ENCODE assay signal across 1 cellular context in the genomic region with DNA sequence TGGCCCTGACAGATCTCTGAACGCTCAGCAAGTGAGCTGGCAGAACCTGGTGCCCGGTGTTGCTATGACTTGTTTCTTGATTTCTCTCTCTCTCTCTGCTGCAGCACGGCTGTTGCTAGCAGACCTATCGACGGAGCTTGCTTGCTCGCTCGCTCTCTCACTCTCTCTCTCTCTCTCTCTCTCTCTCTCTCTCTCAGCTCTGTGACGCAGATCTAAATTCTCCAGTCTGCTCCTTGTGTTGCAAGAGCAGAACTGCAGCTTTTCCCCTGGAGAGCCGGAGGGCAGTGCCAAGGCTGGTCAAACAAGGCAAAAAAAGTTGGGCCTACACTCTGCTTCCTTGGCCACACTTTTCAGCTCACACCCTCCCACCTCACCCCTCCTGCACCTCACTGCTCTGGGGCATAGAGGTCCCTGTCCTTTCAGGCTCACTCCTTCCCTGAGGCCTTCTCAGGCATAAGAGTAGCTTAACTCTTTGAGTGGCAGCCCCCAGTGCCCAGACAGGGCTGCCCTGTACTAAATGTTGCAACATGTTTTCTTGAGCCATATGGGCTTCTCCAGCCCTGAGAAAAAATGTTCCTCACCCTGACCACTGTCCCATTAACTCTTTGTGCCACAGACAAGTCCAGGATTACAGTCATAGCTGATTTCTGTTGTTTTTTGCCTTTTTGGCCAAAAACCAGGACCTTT.
TF ChIP-seq lines count a peak whose summit lies in the region.

No MANE protein-coding gene starts in this region.

TF ChIP-seq in HepG2, 621 proteins besides CTCF, POLR2A, EP300 and RAD21 (continued from another document):
- TF ChIP-seq, protein P1, sequence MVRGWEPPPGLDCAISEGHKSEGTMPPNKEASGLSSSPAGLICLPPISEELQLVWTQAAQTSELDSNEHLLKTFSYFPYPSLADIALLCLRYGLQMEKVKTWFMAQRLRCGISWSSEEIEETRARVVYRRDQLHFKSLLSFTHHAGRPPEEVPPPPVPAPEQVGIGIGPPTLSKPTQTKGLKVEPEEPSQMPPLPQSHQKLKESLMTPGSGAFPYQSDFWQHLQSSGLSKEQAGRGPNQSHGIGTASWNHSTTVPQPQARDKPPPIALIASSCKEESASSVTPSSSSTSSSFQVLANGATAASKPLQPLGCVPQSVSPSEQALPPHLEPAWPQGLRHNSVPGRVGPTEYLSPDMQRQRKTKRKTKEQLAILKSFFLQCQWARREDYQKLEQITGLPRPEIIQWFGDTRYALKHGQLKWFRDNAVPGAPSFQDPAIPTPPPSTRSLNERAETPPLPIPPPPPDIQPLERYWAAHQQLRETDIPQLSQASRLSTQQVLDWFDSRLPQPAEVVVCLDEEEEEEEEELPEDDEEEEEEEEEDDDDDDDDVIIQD (CRISPR knock-in tag; IDR thresholded peaks at IDR 0.05; ENCODE audit: low read depth): no peak
- TF ChIP-seq ZNF605 (CRISPR knock-in tag; IDR thresholded peaks at IDR 0.05) (no peak), MED1 (CRISPR knock-in tag; IDR thresholded peaks at IDR 0.05) (peak; percentile 56), FOXA1 (IDR thresholded peaks at IDR 0.05) (no peak), FOXA1 (CRISPR knock-in tag; IDR thresholded peaks at IDR 0.05) (0 out of 2 replicates have a peak, but pooled peaks have one; percentile 37), GTF2F1 (IDR thresholded peaks at IDR 0.05; ENCODE audit: low read length) (no peak), RXRB (CRISPR knock-in tag; IDR thresholded peaks at IDR 0.05; ENCODE audit: borderline replicate concordance) (peak; percentile 52; the same call in 1 of the 2 replicates), MYC (CRISPR knock-in tag; IDR thresholded peaks at IDR 0.05; ENCODE audit: borderline replicate concordance) (0 out of 2 replicates have a peak, but pooled peaks have one; percentile 34), CREB1 (IDR thresholded peaks at IDR 0.05) (peak; percentile 82), CREB1 (CRISPR knock-in tag; IDR thresholded peaks at IDR 0.05) (peak; percentile 85), ZMYM4 (CRISPR knock-in tag; IDR thresholded peaks at IDR 0.05) (peak; percentile 57), BRD4 (CRISPR knock-in tag; IDR thresholded peaks at IDR 0.05) (0 out of 2 replicates have a peak, but pooled peaks have one; percentile 37), ZNF546 (CRISPR knock-in tag; conservative IDR thresholded peaks at IDR 0.05) (no peak), ZSCAN25 (CRISPR knock-in tag; IDR thresholded peaks at IDR 0.05) (peak; percentile 96), TSC22D2 (CRISPR knock-in tag; IDR thresholded peaks at IDR 0.05; ENCODE audit: borderline replicate concordance) (no peak), NR2F6 (IDR thresholded peaks at IDR 0.05) (no peak), NR2F6 (CRISPR knock-in tag; IDR thresholded peaks at IDR 0.05) (peak; percentile 35; the same call in 1 of the 2 replicates), KDM4B (CRISPR knock-in tag; IDR thresholded peaks at IDR 0.05) (no peak), HDAC2 (CRISPR knock-in tag; IDR thresholded peaks at IDR 0.05) (peak; percentile 55; the same call in 1 of the 2 replicates), YEATS4 (CRISPR knock-in tag; IDR thresholded peaks at IDR 0.05; ENCODE audit: borderline replicate concordance) (peak; percentile 61; the same call in 1 of the 2 replicates), TARDBP (CRISPR knock-in tag; IDR thresholded peaks at IDR 0.05) (peak; percentile 65; the same call in 1 of the 2 replicates), LCORL (IDR thresholded peaks at IDR 0.05) (no peak), LCORL (CRISPR knock-in tag; IDR thresholded peaks at IDR 0.05) (0 out of 2 replicates have a peak, but pooled peaks have one; percentile 30), POLR2G (IDR thresholded peaks at IDR 0.05; ENCODE audit: low read depth, low read length) (no peak), GATAD2A (CRISPR knock-in tag; IDR thresholded peaks at IDR 0.05) (peak; percentile 73; the same call in 1 of the 2 replicates), PCBP1 (IDR thresholded peaks at IDR 0.05; ENCODE audit: borderline replicate concordance, low read depth, low read length) (peak; percentile 94; the same call in 1 of the 2 replicates), GABPA (IDR thresholded peaks at IDR 0.05; ENCODE audit: low read depth, low read length) (no peak), GABPA (CRISPR knock-in tag; IDR thresholded peaks at IDR 0.05; ENCODE audit: low read depth) (no peak)
- TF ChIP-seq, protein P2, sequence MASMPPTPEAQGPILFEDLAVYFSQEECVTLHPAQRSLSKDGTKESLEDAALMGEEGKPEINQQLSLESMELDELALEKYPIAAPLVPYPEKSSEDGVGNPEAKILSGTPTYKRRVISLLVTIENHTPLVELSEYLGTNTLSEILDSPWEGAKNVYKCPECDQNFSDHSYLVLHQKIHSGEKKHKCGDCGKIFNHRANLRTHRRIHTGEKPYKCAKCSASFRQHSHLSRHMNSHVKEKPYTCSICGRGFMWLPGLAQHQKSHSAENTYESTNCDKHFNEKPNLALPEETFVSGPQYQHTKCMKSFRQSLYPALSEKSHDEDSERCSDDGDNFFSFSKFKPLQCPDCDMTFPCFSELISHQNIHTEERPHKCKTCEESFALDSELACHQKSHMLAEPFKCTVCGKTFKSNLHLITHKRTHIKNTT (CRISPR knock-in tag; IDR thresholded peaks at IDR 0.05): no peak
- TF ChIP-seq, protein P3, sequence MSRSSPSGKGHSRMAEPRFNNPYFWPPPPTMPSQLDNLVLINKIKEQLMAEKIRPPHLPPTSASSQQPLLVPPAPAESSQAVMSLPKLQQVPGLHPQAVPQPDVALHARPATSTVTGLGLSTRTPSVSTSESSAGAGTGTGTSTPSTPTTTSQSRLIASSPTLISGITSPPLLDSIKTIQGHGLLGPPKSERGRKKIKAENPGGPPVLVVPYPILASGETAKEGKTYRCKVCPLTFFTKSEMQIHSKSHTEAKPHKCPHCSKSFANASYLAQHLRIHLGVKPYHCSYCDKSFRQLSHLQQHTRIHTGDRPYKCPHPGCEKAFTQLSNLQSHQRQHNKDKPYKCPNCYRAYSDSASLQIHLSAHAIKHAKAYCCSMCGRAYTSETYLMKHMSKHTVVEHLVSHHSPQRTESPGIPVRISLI (CRISPR knock-in tag; IDR thresholded peaks at IDR 0.05; ENCODE audit: borderline replicate concordance): no peak
- TF ChIP-seq, protein P4, sequence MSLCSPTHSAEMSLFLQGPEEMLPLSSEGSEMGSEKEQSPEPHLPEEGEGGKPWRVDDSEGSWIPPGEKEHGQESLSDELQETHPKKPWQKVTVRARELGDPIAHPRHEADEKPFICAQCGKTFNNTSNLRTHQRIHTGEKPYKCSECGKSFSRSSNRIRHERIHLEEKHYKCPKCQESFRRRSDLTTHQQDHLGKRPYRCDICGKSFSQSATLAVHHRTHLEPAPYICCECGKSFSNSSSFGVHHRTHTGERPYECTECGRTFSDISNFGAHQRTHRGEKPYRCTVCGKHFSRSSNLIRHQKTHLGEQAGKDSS (CRISPR knock-in tag; IDR thresholded peaks at IDR 0.05; ENCODE audit: borderline replicate concordance, low read depth): peak; percentile 75; the same call in 1 of the 2 replicates
- TF ChIP-seq, protein P5, sequence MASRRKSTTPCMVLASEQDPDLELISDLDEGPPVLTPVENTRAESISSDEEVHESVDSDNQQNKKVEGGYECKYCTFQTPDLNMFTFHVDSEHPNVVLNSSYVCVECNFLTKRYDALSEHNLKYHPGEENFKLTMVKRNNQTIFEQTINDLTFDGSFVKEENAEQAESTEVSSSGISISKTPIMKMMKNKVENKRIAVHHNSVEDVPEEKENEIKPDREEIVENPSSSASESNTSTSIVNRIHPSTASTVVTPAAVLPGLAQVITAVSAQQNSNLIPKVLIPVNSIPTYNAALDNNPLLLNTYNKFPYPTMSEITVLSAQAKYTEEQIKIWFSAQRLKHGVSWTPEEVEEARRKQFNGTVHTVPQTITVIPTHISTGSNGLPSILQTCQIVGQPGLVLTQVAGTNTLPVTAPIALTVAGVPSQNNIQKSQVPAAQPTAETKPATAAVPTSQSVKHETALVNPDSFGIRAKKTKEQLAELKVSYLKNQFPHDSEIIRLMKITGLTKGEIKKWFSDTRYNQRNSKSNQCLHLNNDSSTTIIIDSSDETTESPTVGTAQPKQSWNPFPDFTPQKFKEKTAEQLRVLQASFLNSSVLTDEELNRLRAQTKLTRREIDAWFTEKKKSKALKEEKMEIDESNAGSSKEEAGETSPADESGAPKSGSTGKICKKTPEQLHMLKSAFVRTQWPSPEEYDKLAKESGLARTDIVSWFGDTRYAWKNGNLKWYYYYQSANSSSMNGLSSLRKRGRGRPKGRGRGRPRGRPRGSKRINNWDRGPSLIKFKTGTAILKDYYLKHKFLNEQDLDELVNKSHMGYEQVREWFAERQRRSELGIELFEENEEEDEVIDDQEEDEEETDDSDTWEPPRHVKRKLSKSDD (CRISPR knock-in tag; IDR thresholded peaks at IDR 0.05; ENCODE audit: low read depth): 0 out of 2 replicates have a peak, but pooled peaks have one; percentile 50
- TF ChIP-seq, protein P6, sequence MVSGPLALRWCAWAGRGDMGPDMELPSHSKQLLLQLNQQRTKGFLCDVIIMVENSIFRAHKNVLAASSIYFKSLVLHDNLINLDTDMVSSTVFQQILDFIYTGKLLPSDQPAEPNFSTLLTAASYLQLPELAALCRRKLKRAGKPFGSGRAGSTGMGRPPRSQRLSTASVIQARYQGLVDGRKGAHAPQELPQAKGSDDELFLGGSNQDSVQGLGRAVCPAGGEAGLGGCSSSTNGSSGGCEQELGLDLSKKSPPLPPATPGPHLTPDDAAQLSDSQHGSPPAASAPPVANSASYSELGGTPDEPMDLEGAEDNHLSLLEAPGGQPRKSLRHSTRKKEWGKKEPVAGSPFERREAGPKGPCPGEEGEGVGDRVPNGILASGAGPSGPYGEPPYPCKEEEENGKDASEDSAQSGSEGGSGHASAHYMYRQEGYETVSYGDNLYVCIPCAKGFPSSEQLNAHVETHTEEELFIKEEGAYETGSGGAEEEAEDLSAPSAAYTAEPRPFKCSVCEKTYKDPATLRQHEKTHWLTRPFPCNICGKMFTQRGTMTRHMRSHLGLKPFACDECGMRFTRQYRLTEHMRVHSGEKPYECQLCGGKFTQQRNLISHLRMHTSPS (CRISPR knock-in tag; IDR thresholded peaks at IDR 0.05; ENCODE audit: low read depth): peak; percentile 89
- TF ChIP-seq, protein P7, sequence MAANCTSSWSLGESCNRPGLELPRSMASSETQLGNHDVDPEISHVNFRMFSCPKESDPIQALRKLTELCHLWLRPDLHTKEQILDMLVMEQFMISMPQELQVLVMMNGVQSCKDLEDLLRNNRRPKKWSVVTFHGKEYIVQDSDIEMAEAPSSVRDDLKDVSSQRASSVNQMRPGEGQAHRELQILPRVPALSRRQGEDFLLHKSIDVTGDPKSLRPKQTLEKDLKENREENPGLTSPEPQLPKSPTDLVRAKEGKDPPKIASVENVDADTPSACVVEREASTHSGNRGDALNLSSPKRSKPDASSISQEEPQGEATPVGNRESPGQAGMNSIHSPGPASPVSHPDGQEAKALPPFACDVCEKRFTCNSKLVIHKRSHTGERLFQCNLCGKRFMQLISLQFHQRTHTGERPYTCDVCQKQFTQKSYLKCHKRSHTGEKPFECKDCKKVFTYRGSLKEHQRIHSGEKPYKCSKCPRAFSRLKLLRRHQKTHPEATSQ (CRISPR knock-in tag; IDR thresholded peaks at IDR 0.05; ENCODE audit: borderline replicate concordance): no peak
